In the genomic region with DNA sequence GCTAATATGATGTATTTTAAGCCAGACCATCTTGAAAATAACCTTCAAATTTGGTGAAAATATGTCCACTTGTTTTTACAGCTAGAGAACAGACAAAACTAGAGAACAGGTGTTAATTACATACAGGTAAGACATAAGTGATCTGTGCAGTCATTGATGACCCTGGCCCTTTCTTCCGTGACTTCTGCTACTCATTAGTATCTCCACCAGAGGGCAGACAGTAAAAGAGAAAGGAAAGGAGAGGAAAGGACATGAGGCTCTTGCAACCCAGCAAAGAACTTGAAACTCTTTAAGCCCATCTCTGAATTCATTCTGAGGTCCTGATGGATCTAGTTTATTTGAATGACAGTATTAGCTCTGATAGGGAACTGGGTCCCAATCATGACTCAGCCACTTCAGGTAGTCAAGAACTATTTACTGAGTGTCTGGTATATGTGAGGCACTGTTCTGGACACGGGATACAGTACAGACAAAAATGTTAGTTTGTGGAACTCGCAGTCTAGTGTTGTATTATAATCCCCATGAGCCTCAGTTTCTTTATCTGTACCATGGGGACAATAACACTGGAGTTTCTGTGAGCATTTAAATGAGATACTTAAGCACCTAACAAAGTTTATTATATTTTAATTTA, we compare ENCODE assay signal across 8 cellular contexts.
DNase-seq lines count a peak whose midpoint lies in the region; ATAC-seq, FAIRE-seq and TF ChIP-seq lines count a peak whose summit lies in the region.

No MANE protein-coding gene starts in this region.

- no peak overlapping the region for H3K4me3 Mint-ChIP-seq in GM23338
- no peak overlapping the region for H3K4me3 Mint-ChIP-seq in endodermal cell

- H3K27ac Mint-ChIP-seq in GM23338 (no peak overlapping the region), endodermal cell (no peak overlapping the region)

- peak; percentile 73 for ATAC-seq in GM23338

- 64% methylated on average over 3 of the region's 3 CpGs; no CpG with 5 or more reads in 1 of the 2 experiments for WGBS in endodermal cell (ENCODE audit: insufficient coverage in 1 of 2, insufficient read length in 1 of 2), 2 experiments

- H3K36me3 Mint-ChIP-seq in GM23338 (ENCODE audit: low read depth) (no peaks in the 10 kb centered on the region), endodermal cell (ENCODE audit: low read depth) (no peaks in the 10 kb centered on the region)

- CTCF ChIA-PET in RWPE1 (lab: Yijun Ruan, JAX): interaction anchor here (0.6 to 0.7 kb wide), 2 partner anchors 183 to 656 kb away, joined by 3 read pairs; no protein-coding TSS in a partner anchor

- H3K4me1 ChIP-seq in GM23338 (ENCODE audit: insufficient read depth): peaks cover 6% of the 10 kb centered on the region; the same call in 1 of the 2 replicates
- no peaks in the 10 kb centered on the region for H3K4me1 ChIP-seq in endodermal cell (ENCODE audit: control insufficient read depth, insufficient read depth, low read length)

- H3K36me3 ChIP-seq in GM23338 (ENCODE audit: insufficient read depth) (no peaks in the 10 kb centered on the region), endodermal cell (ENCODE audit: control insufficient read depth, insufficient read depth, low read length) (no peaks in the 10 kb centered on the region)

- no peak overlapping the region for H3K4me2 ChIP-seq in GM23338

- no peaks in the 10 kb centered on the region for H3K9me3 Mint-ChIP-seq in GM23338
- H3K9me3 Mint-ChIP-seq in endodermal cell: no peaks in the 10 kb centered on the region

- H3K4me1 Mint-ChIP-seq in GM23338 (peaks cover 21% of the 10 kb centered on the region), endodermal cell (peaks cover 17% of the 10 kb centered on the region)

- POLR2A ChIA-PET in RWPE1 (lab: Yijun Ruan, JAX; ENCODE audit: low non-redundant PET): no interaction called here

- no peak overlapping the region for H3K27ac ChIP-seq in GM23338 (ENCODE audit: low read depth)
- no peak overlapping the region for H3K27ac ChIP-seq in RWPE1
- no peak overlapping the region for H3K27ac ChIP-seq in endodermal cell (ENCODE audit: low read depth, low read length)

- no peak overlapping the region for H2AFZ ChIP-seq in GM23338

- DNase-seq in stimulated activated CD4-positive, alpha-beta T cell treated with anti-CD3 and anti-CD28 coated beads, Interleukin-4, amount 100 ng/mL, for 24 hours: peak; percentile 26
- DNase-seq in stimulated activated CD4-positive, alpha-beta T cell treated with anti-CD3 and anti-CD28 coated beads, Interleukin-4, amount 100 ng/mL, for 1 hour: no peak
- DNase-seq in GM23338 (ENCODE audit: low spot score) (peak; percentile 68), RWPE1 (ENCODE audit: low spot score) (peak; percentile 15), endodermal cell (peak; percentile 54), renal cortical epithelial cell (ENCODE audit: low read depth) (peak; percentile 29), frontal cortex (ENCODE audit: low spot score in 2 of 2) (no peak)

- FAIRE-seq in frontal cortex (lab: Jason Lieb, UNC): no peak

- H4K20me1 ChIP-seq in GM23338 (replicated peaks; ENCODE audit: insufficient read depth): no peaks in the 10 kb centered on the region

- H3K27me3 Mint-ChIP-seq in GM23338 (ENCODE audit: insufficient read depth, low read depth, poor library complexity): peaks cover 2% of the 10 kb centered on the region
- no peaks in the 10 kb centered on the region for H3K27me3 Mint-ChIP-seq in endodermal cell (ENCODE audit: insufficient read depth)

- H3K9me3 ChIP-seq in endodermal cell (ENCODE audit: control insufficient read depth, low read length): no peaks in the 10 kb centered on the region

- H3K27me3 ChIP-seq in GM23338 (ENCODE audit: insufficient read depth) (no peaks in the 10 kb centered on the region), endodermal cell (ENCODE audit: control insufficient read depth, insufficient read depth, low read length, poor library complexity, severe bottlenecking) (no peaks in the 10 kb centered on the region)

- no peaks in the 10 kb centered on the region for H3K9me2 ChIP-seq in GM23338 (ENCODE audit: insufficient read depth)

- peak; percentile 55 to 76 for TF ChIP-seq CTCF in GM23338 (conservative IDR thresholded peaks at IDR 0.05; ENCODE audit: low read depth in 2 of 2)
- peak; percentile 59 for TF ChIP-seq CTCF in LNCAP (IDR thresholded peaks at IDR 0.05)
- TF ChIP-seq CTCF in RWPE1 (conservative IDR thresholded peaks at IDR 0.05; ENCODE audit: low read depth): peak; percentile 34
- peak; percentile 88 for TF ChIP-seq CTCF in endodermal cell (conservative IDR thresholded peaks at IDR 0.05)

- H3K79me2 ChIP-seq in GM23338 (replicated peaks; ENCODE audit: insufficient read depth): no peaks in the 10 kb centered on the region

- H3K9ac ChIP-seq in endodermal cell (ENCODE audit: extremely low read depth, low read length, poor library complexity, severe bottlenecking): no peak overlapping the region

- H3K4me3 ChIP-seq in GM23338: no peak overlapping the region
- no peak overlapping the region for H3K4me3 ChIP-seq in endodermal cell (ENCODE audit: low read length)

- H3F3A ChIP-seq in GM23338 (replicated peaks; ENCODE audit: low read depth): no peaks in the 10 kb centered on the region

TF ChIP-seq in GM23338, 12 proteins besides CTCF, POLR2A, EP300 and RAD21:
- no peak for TF ChIP-seq EZH2 (IDR thresholded peaks at IDR 0.05; ENCODE audit: low read depth, unreplicated experiment)
- no peak for TF ChIP-seq POLR2AphosphoS5 (IDR thresholded peaks at IDR 0.05; ENCODE audit: low read depth)
- TF ChIP-seq ZNF114 (CRISPR knock-in tag; IDR thresholded peaks at IDR 0.05): no peak

Comparison
In these comparisons a context has a peak if more than half of its experiments do, and no peak if none do; other contexts are left out.
1. DNase-seq: peak in stimulated activated CD4-positive, alpha-beta T cell treated with anti-CD3 and anti-CD28 coated beads, Interleukin-4, amount 100 ng/mL, for 24 hours (single experiment), GM23338 (single experiment), RWPE1 (single experiment), endodermal cell (single experiment) and renal cortical epithelial cell (single experiment); none in stimulated activated CD4-positive, alpha-beta T cell treated with anti-CD3 and anti-CD28 coated beads, Interleukin-4, amount 100 ng/mL, for 1 hour (single experiment) and frontal cortex (0 of 2).
2. CTCF ChIP-seq: peak in every context shown above with its lines; median percentile 88 in endodermal cell; 66 in GM23338; 59 in LNCAP; 34 in RWPE1.